ENCODE assay signal across 24 cellular contexts in the genomic region with DNA sequence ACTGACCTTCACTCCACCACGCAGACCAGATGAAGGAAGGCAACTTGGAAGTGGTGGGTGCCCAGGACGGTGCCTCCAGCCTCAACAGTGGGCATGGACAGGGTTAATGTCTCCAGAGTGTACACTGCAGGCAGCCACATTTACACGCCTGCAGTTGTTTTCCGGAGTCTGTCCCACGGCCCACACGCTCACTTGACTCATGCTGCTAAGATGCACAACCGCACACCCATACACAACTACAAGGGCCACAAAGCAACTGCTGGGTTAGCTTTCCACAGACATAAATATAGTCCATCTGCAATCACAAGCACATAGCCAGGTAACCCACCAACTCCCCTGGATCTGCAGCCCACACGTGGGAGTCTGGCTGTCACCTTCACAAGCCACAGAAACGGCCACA. TPM values are rescaled to one million over a fixed set of nuclear protein-coding genes. Genes with fewer than 3 reads are reported as not detected.
DNase-seq lines count a peak whose midpoint lies in the region; ATAC-seq and TF ChIP-seq lines count a peak whose summit lies in the region.
"Had no signal": no experiment of that assay in that cellular context is flagged by ENCODE, and none has a peak within 500 bp of the region (broad histone marks: within the 10 kb centered on the region; RNA-seq: fewer than 3 reads in every experiment).

No MANE protein-coding gene starts in this region.

- H3K9me3 ChIP-seq in right cardiac atrium (ENCODE audit: control insufficient read depth, low read length) (no peaks in the 10 kb centered on the region), esophagus muscularis mucosa (no peaks in the 10 kb centered on the region), sigmoid colon (no peaks in the 10 kb centered on the region), left lung (no peaks in the 10 kb centered on the region)
- H3K9me3 ChIP-seq: BLaER1 treated with 17β-estradiol and CSF1 and Interleukin-3, amounts not matched to agents 10 nM and 100 nM; neutrophil; upper lobe of left lung had no signal

- TF ChIP-seq EP300 in esophagus muscularis mucosa (IDR thresholded peaks at IDR 0.05) = no peak
- no peak for TF ChIP-seq EP300 in sigmoid colon (IDR thresholded peaks at IDR 0.05)

- no peak overlapping the region for H3K4me3 ChIP-seq in right cardiac atrium (ENCODE audit: low read length)
- H3K4me3 ChIP-seq in esophagus muscularis mucosa = no peak overlapping the region
- H3K4me3 ChIP-seq in sigmoid colon = no peak overlapping the region
- no peak overlapping the region for H3K4me3 ChIP-seq in left lung
- H3K4me3 ChIP-seq: BLaER1 treated with 17β-estradiol and CSF1 and Interleukin-3, amounts not matched to agents 10 nM and 100 nM; upper lobe of left lung had no signal

- peak overlapping the region; percentile 19 for H3K27ac ChIP-seq in right cardiac atrium (ENCODE audit: low read length)
- H3K27ac ChIP-seq in esophagus muscularis mucosa (replicated peaks in 1 of 4) = peak overlapping the region; percentile 49 to 63 (median 53)
- peak overlapping the region in 3 of 4 donors; percentile 3 to 55 (median 53) for H3K27ac ChIP-seq in sigmoid colon
- H3K27ac ChIP-seq in left lung = no peak overlapping the region
- H3K27ac ChIP-seq: BLaER1 treated with 17β-estradiol and CSF1 and Interleukin-3, amounts not matched to agents 10 nM and 100 nM; neutrophil had no signal

- H3K27me3 ChIP-seq in right cardiac atrium (ENCODE audit: control insufficient read depth, insufficient read depth) = no peaks in the 10 kb centered on the region
- no peaks in the 10 kb centered on the region for H3K27me3 ChIP-seq in esophagus muscularis mucosa
- H3K27me3 ChIP-seq in sigmoid colon = no peaks in the 10 kb centered on the region
- no peaks in the 10 kb centered on the region for H3K27me3 ChIP-seq in left lung
- H3K27me3 ChIP-seq: BLaER1 treated with 17β-estradiol and CSF1 and Interleukin-3, amounts not matched to agents 10 nM and 100 nM; neutrophil; upper lobe of left lung had no signal

- no peak for DNase-seq in right cardiac atrium
- DNase-seq in Right ventricle myocardium superior = no peak
- no peak for DNase-seq in esophagus muscularis mucosa (ENCODE audit: extremely low spot score)
- no peak for DNase-seq in sigmoid colon
- DNase-seq in NCI-H2227 treated with DMSO at 0.1 percent for 48 hours (lab: John Stamatoyannopoulos, UW) = no peak
- no peak for DNase-seq in activated T-cell treated with anti-CD3 and anti-CD28 coated beads, Interleukin-2, amount 50 U/mL, for 1 hour
- DNase-seq in left lung = no peak
- DNase-seq: activated CD4-positive, alpha-beta memory T cell treated with anti-CD3 and anti-CD28 coated beads, Interleukin-2, amount 10 ng/mL, durations not matched to agents 7 days and 5 days; activated CD4-positive, CD25-positive, alpha-beta regulatory T cell; activated gamma-delta T cell; activated naive CD8-positive, alpha-beta T cell treated with anti-CD3 and anti-CD28 coated beads, Interleukin-2, amount 50 U/mL, for 24 hours; activated T-cell treated with anti-CD3 and anti-CD28 coated beads for 4 hours; DMS 273 treated with DMSO at 0.1 percent for 48 hours; endodermal cell; head of caudate nucleus; Karpas-422; MV-4-11; NCI-H187 treated with DMSO at 0.1 percent for 48 hours; T1000 had no signal

- H3K4me1 ChIP-seq in right cardiac atrium (ENCODE audit: control insufficient read depth, insufficient read depth, low read length) (no peaks in the 10 kb centered on the region), esophagus muscularis mucosa (peaks cover 0 to 6% (median 0%) of the 10 kb centered on the region in 4 donors), sigmoid colon (peaks cover 0 to 7% (median 0%) of the 10 kb centered on the region in 4 donors), left lung (no peaks in the 10 kb centered on the region)
- H3K4me1 ChIP-seq: upper lobe of left lung had no signal

- ATAC-seq in right cardiac atrium (no peak), Right ventricle myocardium superior (ENCODE audit: poor library complexity) (no peak), HG03520 (IDR thresholded peaks at IDR 0.05; ENCODE audit: unreplicated experiment) (no peak), left lung (no peak)
- ATAC-seq: activated naive CD8-positive, alpha-beta T cell treated with anti-CD3 and anti-CD28 coated beads, Interleukin-2, amount 50 U/mL, for 24 hours; HCT116 had no signal

- no peaks in the 10 kb centered on the region for H3K36me3 ChIP-seq in esophagus muscularis mucosa
- H3K36me3 ChIP-seq in sigmoid colon = no peaks in the 10 kb centered on the region
- no peaks in the 10 kb centered on the region for H3K36me3 ChIP-seq in left lung
- H3K36me3 ChIP-seq: BLaER1 treated with 17β-estradiol and CSF1 and Interleukin-3, amounts not matched to agents 10 nM and 100 nM; neutrophil had no signal

- WGBS in right cardiac atrium = 64% methylated on average over 9 of the region's 9 CpGs
- WGBS in esophagus muscularis mucosa = 84% methylated on average over 9 of the region's 9 CpGs
- WGBS in sigmoid colon, 2 donors = 77 to 85% methylated on average over 9 of the region's 9 CpGs

- no peak for TF ChIP-seq CTCF in esophagus muscularis mucosa (IDR thresholded peaks at IDR 0.05)
- TF ChIP-seq CTCF in sigmoid colon (IDR thresholded peaks at IDR 0.05) = no peak
- no peak for TF ChIP-seq CTCF in left lung (IDR thresholded peaks at IDR 0.05)

- intact Hi-C loops in right cardiac atrium (cut with DNase I) (loop anchor here in 3 of 4 donors (2.0 to 5.0 kb wide), 4 partner anchors 51 to 101 kb away; a partner anchor contains a TSS), Right ventricle myocardium superior (cut with DNase I) (no loop called here), esophagus muscularis mucosa (cut with DNase I) (no loop called here), sigmoid colon (cut with DNase I) (no loop called here), left lung (cut with DNase I) (loop anchor here in 1 of 2 donors (5.0 kb wide), 1 partner anchor 101 kb away; no protein-coding TSS in a partner anchor)

- TF ChIP-seq POLR2A in esophagus muscularis mucosa (IDR thresholded peaks at IDR 0.05; ENCODE audit: low read depth) (no peak), sigmoid colon (IDR thresholded peaks at IDR 0.05) (no peak)

RNA-seq across cellular contexts. Expression of a gene that starts 12.6 kb away (rescaled TPM):
- total RNA-seq in right cardiac atrium = 10 to 100 TPM; 30.2 to 43.6 (median 38.5) TPM
- polyA plus RNA-seq in right cardiac atrium = 12.3 TPM
- total RNA-seq in Right ventricle myocardium superior = 18.0 TPM
- 100 to 1,000 TPM; 112 to 243 (median 172) TPM for total RNA-seq in esophagus muscularis mucosa
- total RNA-seq in sigmoid colon = 100 to 1,000 TPM in 1 of 4 donors, 10 to 100 TPM in 3; 85.9 to 108 (median 95.4) TPM
- 10 to 100 TPM in 1 of 3 donors, 1 to 10 TPM in 2; 5.4 to 10.7 (median 7.4) TPM for polyA plus RNA-seq in sigmoid colon
- total RNA-seq in left lung = 10 to 100 TPM; 35.2 to 48.2 TPM

RNA-seq across cellular contexts. Expression of a gene that starts 13.4 kb away (rescaled TPM):
- total RNA-seq in right cardiac atrium (1 to 10 TPM; 1.1 to 1.7 (median 1.2) TPM), Right ventricle myocardium superior (0.56 TPM), esophagus muscularis mucosa (1 to 10 TPM; 1.7 to 3.0 (median 2.3) TPM), sigmoid colon (1 to 10 TPM in 2 of 4 donors, under 1 TPM in 2; 0.41 to 1.4 (median 0.80) TPM), left lung (10 to 100 TPM; 12.5 to 22.5 TPM)
- polyA plus RNA-seq in right cardiac atrium (0.14 TPM), sigmoid colon (10 to 100 TPM in 1 of 3 donors, 1 to 10 TPM in 2; 6.0 to 18.6 (median 8.6) TPM)

RNA-seq across cellular contexts. Expression of a gene that starts 57.7 kb away (rescaled TPM):
- 100 to 1,000 TPM; 134 to 152 (median 141) TPM for total RNA-seq in right cardiac atrium
- 89.4 TPM for polyA plus RNA-seq in right cardiac atrium
- 114 TPM for total RNA-seq in Right ventricle myocardium superior
- 100 to 1,000 TPM; 148 to 207 (median 179) TPM for total RNA-seq in esophagus muscularis mucosa
- 100 to 1,000 TPM; 120 to 153 (median 130) TPM for total RNA-seq in sigmoid colon
- polyA plus RNA-seq in sigmoid colon = 100 to 1,000 TPM in 1 of 3 donors, 10 to 100 TPM in 2; 61.9 to 133 (median 65.0) TPM
- 100 to 1,000 TPM; 168 to 174 TPM for total RNA-seq in left lung

Comparison
In these comparisons a context has a peak if more than half of its experiments do, and no peak if none do; other contexts are left out.
1. intact Hi-C loops: an anchor here in right cardiac atrium (2.0 to 5.0 kb wide); none called in Right ventricle myocardium superior, esophagus muscularis mucosa and sigmoid colon.
2. H3K27ac ChIP-seq: peak in right cardiac atrium (single experiment), esophagus muscularis mucosa (4 of 4) and sigmoid colon (3 of 4); none in left lung (0 of 2).